ENCODE assay signal across 16 cellular contexts in the genomic region with DNA sequence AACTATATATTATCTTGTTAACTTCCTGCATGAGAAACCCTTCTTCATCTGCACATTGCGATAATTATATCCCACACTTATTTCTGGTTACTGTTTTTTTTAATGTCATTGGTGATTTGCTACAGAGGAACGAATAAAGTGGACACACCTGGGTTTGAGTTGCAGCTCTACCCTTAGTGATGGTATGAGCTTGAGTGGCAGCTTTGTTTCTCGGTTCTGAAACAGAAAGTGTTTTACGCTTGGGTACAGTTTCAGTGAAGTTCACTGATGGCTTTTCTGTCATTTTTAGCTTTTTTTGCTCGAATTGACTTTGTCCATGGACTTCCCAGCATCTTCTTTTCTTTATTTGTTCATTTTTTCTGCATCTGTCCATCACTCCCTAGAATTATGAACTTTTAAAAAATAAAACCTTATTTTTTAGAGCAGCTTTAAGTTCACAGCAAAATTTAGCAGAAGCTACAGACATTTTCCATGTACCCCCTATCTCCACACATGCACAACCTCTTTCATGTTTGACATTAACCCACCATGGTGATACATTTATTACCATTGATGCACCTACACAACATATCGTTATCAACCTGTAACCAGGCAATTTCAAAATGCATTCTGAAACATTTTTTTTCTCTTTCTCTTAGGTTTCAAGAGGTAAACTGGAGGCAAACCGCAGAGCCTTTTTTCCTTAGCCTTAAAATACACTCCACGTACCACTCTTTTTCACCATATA.
DNase-seq lines count a peak whose midpoint lies in the region; ATAC-seq and TF ChIP-seq lines count a peak whose summit lies in the region.
"Had no signal": no experiment of that assay in that cellular context is flagged by ENCODE, and none has a peak within 500 bp of the region (broad histone marks: within the 10 kb centered on the region; RNA-seq: fewer than 3 reads in every experiment).

No MANE protein-coding gene starts in this region.

- peaks cover 9% of the 10 kb centered on the region for H3K4me1 ChIP-seq in OCI-LY3 (ENCODE audit: low read length)
- H3K4me1 ChIP-seq in body of pancreas = no peaks in the 10 kb centered on the region
- H3K4me1 ChIP-seq in esophagus muscularis mucosa = no peaks in the 10 kb centered on the region
- H3K4me1 ChIP-seq: heart left ventricle had no signal

- DNase-seq in body of pancreas (no peak), esophagus muscularis mucosa (ENCODE audit: extremely low spot score) (no peak), osteocyte (ENCODE audit: extremely low spot score, unreplicated experiment) (no peak), endothelial cell (ENCODE audit: low spot score) (no peak)
- DNase-seq: activated CD4-positive, alpha-beta T cell treated with anti-CD3 and anti-CD28 coated beads, Interleukin-2, amount 10 ng/mL, durations not matched to agents 24 days and 14 days; activated effector memory CD4-positive, alpha-beta T cell treated with anti-CD3 and anti-CD28 coated beads, Interleukin-2, amount 50 U/mL, for 16 hours; CD4-positive, CD25-positive, alpha-beta regulatory T cell; heart left ventricle; naive thymus-derived CD8-positive, alpha-beta T cell; stimulated activated CD4-positive, alpha-beta T cell treated with anti-CD3 and anti-CD28 coated beads, Interleukin-4, amount 100 ng/mL, for 4 hours; T-helper 1 cell had no signal

- no peak for TF ChIP-seq EP300 in esophagus muscularis mucosa (IDR thresholded peaks at IDR 0.05)

- H3K9me3 ChIP-seq in OCI-LY3 (ENCODE audit: insufficient read depth, low read length) = no peaks in the 10 kb centered on the region
- H3K9me3 ChIP-seq in body of pancreas = no peaks in the 10 kb centered on the region
- H3K9me3 ChIP-seq in esophagus muscularis mucosa = no peaks in the 10 kb centered on the region
- H3K9me3 ChIP-seq: heart left ventricle had no signal

- H3K79me2 ChIP-seq in OCI-LY3 (ENCODE audit: low read length) = no peaks in the 10 kb centered on the region

- H3K9ac ChIP-seq in OCI-LY3 (ENCODE audit: low read length) = no peak overlapping the region

- WGBS in body of pancreas, 2 donors = 64 to 71% methylated on average over 8 of the region's 8 CpGs
- WGBS in esophagus muscularis mucosa = 75% methylated on average over 8 of the region's 8 CpGs

- H3K27ac Mint-ChIP-seq in osteocyte (ENCODE audit: unreplicated experiment) (no peak overlapping the region), endothelial cell (ENCODE audit: unreplicated experiment) (no peak overlapping the region)
- H3K27ac Mint-ChIP-seq: activated CD4-positive, alpha-beta T cell treated with anti-CD3 and anti-CD28 coated beads, Interleukin-2, amount 10 ng/mL, durations not matched to agents 24 days and 14 days; CD4-positive, CD25-positive, alpha-beta regulatory T cell; naive thymus-derived CD8-positive, alpha-beta T cell had no signal

- H3K4me2 ChIP-seq in OCI-LY3 (ENCODE audit: low read length) = peak overlapping the region; percentile 50

- H3K4me3 Mint-ChIP-seq in osteocyte (ENCODE audit: unreplicated experiment) (no peak overlapping the region), endothelial cell (ENCODE audit: unreplicated experiment) (no peak overlapping the region)
- H3K4me3 Mint-ChIP-seq: activated CD4-positive, alpha-beta T cell treated with anti-CD3 and anti-CD28 coated beads, Interleukin-2, amount 10 ng/mL, durations not matched to agents 24 days and 14 days; CD4-positive, CD25-positive, alpha-beta regulatory T cell had no signal

- peak overlapping the region; percentile 26; the same call in 1 of the 2 replicates for H3K4me3 ChIP-seq in OCI-LY3 (ENCODE audit: low read length)
- no peak overlapping the region for H3K4me3 ChIP-seq in body of pancreas
- H3K4me3 ChIP-seq in esophagus muscularis mucosa = no peak overlapping the region
- H3K4me3 ChIP-seq: heart left ventricle had no signal

- no peaks in the 10 kb centered on the region for H3K27me3 Mint-ChIP-seq in osteocyte (ENCODE audit: unreplicated experiment)
- H3K27me3 Mint-ChIP-seq in endothelial cell (ENCODE audit: unreplicated experiment) = peaks cover 2% of the 10 kb centered on the region
- H3K27me3 Mint-ChIP-seq: activated CD4-positive, alpha-beta T cell treated with anti-CD3 and anti-CD28 coated beads, Interleukin-2, amount 10 ng/mL, durations not matched to agents 24 days and 14 days; CD4-positive, CD25-positive, alpha-beta regulatory T cell; naive thymus-derived CD8-positive, alpha-beta T cell had no signal

- no peak overlapping the region for H2AFZ ChIP-seq in OCI-LY3 (ENCODE audit: low read depth, low read length)

- H3K27me3 ChIP-seq in OCI-LY3 (ENCODE audit: low read depth, low read length) = no peaks in the 10 kb centered on the region
- H3K27me3 ChIP-seq in body of pancreas = no peaks in the 10 kb centered on the region
- no peaks in the 10 kb centered on the region for H3K27me3 ChIP-seq in esophagus muscularis mucosa
- H3K27me3 ChIP-seq: heart left ventricle had no signal

- H3K9me3 Mint-ChIP-seq in osteocyte (ENCODE audit: unreplicated experiment) (peaks cover 24% of the 10 kb centered on the region), endothelial cell (ENCODE audit: unreplicated experiment) (no peaks in the 10 kb centered on the region)
- H3K9me3 Mint-ChIP-seq: activated CD4-positive, alpha-beta T cell treated with anti-CD3 and anti-CD28 coated beads, Interleukin-2, amount 10 ng/mL, durations not matched to agents 24 days and 14 days had no signal

- TF ChIP-seq CTCF in OCI-LY3 (IDR thresholded peaks at IDR 0.05; ENCODE audit: low read depth, low read length) (no peak), body of pancreas (IDR thresholded peaks at IDR 0.05) (no peak), esophagus muscularis mucosa (IDR thresholded peaks at IDR 0.05) (no peak), osteocyte (IDR thresholded peaks at IDR 0.05) (no peak), endothelial cell (IDR thresholded peaks at IDR 0.05; ENCODE audit: unreplicated experiment) (no peak)

- H3K4me1 Mint-ChIP-seq in osteocyte (ENCODE audit: unreplicated experiment) (no peaks in the 10 kb centered on the region), endothelial cell (ENCODE audit: unreplicated experiment) (no peaks in the 10 kb centered on the region)
- H3K4me1 Mint-ChIP-seq: activated CD4-positive, alpha-beta T cell treated with anti-CD3 and anti-CD28 coated beads, Interleukin-2, amount 10 ng/mL, durations not matched to agents 24 days and 14 days; CD4-positive, CD25-positive, alpha-beta regulatory T cell had no signal

- ATAC-seq in GM18861 (IDR thresholded peaks at IDR 0.05; ENCODE audit: unreplicated experiment) (peak; percentile 81), GM21526 (IDR thresholded peaks at IDR 0.05; ENCODE audit: low FRiP score, unreplicated experiment) (peak; percentile 88), HG03045 (IDR thresholded peaks at IDR 0.05; ENCODE audit: unreplicated experiment) (peak; percentile 56), body of pancreas (no peak)
- ATAC-seq: heart left ventricle; left lobe of liver; naive thymus-derived CD8-positive, alpha-beta T cell had no signal

- no peak overlapping the region for H3K27ac ChIP-seq in OCI-LY3 (ENCODE audit: low read length)
- no peak overlapping the region for H3K27ac ChIP-seq in body of pancreas
- H3K27ac ChIP-seq in esophagus muscularis mucosa (replicated peaks in 1 of 4) = no peak overlapping the region
- H3K27ac ChIP-seq: heart left ventricle had no signal

- no peaks in the 10 kb centered on the region for H3K36me3 ChIP-seq in OCI-LY3 (replicated peaks; ENCODE audit: low read depth, low read length)
- H3K36me3 ChIP-seq in body of pancreas (replicated peaks in 1 of 2; ENCODE audit: insufficient read depth in 1 of 2, low read depth in 2 of 2) = no peaks in the 10 kb centered on the region
- no peaks in the 10 kb centered on the region for H3K36me3 ChIP-seq in esophagus muscularis mucosa
- H3K36me3 ChIP-seq: heart left ventricle had no signal

- H4K20me1 ChIP-seq in OCI-LY3 (ENCODE audit: insufficient read depth, low read length) = no peaks in the 10 kb centered on the region

- H3K36me3 Mint-ChIP-seq in osteocyte (ENCODE audit: unreplicated experiment) (no peaks in the 10 kb centered on the region), endothelial cell (ENCODE audit: low read depth, unreplicated experiment) (no peaks in the 10 kb centered on the region)
- H3K36me3 Mint-ChIP-seq: CD4-positive, CD25-positive, alpha-beta regulatory T cell; naive thymus-derived CD8-positive, alpha-beta T cell had no signal

- no peak for TF ChIP-seq POLR2A in body of pancreas (IDR thresholded peaks at IDR 0.05)
- no peak for TF ChIP-seq POLR2A in esophagus muscularis mucosa (IDR thresholded peaks at IDR 0.05; ENCODE audit: low read depth)

- intact Hi-C loops in body of pancreas (cut with DNase I) (no loop called here), esophagus muscularis mucosa (cut with DNase I) (no loop called here)
